In genomic region chr17:6593371-6593770, GRCh38 we compare ENCODE assay signal across 1 cellular context. TPM values are rescaled to one million over a fixed set of nuclear protein-coding genes. Genes with fewer than 3 reads are reported as not detected.
"Had no signal": no experiment of that assay in that cellular context is flagged by ENCODE, and none has a peak within 500 bp of the region (broad histone marks: within the 10 kb centered on the region; RNA-seq: fewer than 3 reads in every experiment).

No MANE protein-coding gene starts in this region.

RNA-seq across cellular contexts. Expression of gene MED31, which starts 58.0 kb away (rescaled TPM):
- total RNA-seq: ascending aorta had no signal
